Comparison of ENCODE assay signal across 18 cellular contexts in genomic region chr12:131578828-131579227, GRCh38.
"Had no signal": no experiment of that assay in that cellular context is flagged by ENCODE, and none has a peak within 500 bp of the region (broad histone marks: within the 10 kb centered on the region; RNA-seq: fewer than 3 reads in every experiment).

No MANE protein-coding gene starts in this region.

- H3K4me3 Mint-ChIP-seq: dendritic cell treated with granulocyte-macrophage colony-stimulating factor and Interleukin-4, amounts not matched to agents 40 ng/mL and 50 ng/mL, for 4 days; effector memory CD8-positive, alpha-beta T cell; endodermal cell; mesothelial cell of epicardium had no signal

- ATAC-seq: effector memory CD8-positive, alpha-beta T cell; foreskin keratinocyte; gastroesophageal sphincter; heart right ventricle; left cardiac atrium; left lung; left ventricle myocardium superior; lower lobe of right lung; mucosa of descending colon had no signal

- DNase-seq: colonic mucosa; cortex of kidney; effector CD8-positive, alpha-beta T cell; effector memory CD8-positive, alpha-beta T cell; endodermal cell; erythroblast; foreskin keratinocyte; heart right ventricle; hippocampal formation; left cardiac atrium; left lung; left ventricle myocardium superior; mesenchymal stem cell; mucosa of descending colon had no signal

- H3K36me3 Mint-ChIP-seq: mesothelial cell of epicardium had no signal

- H3K27ac Mint-ChIP-seq: dendritic cell treated with granulocyte-macrophage colony-stimulating factor and Interleukin-4, amounts not matched to agents 40 ng/mL and 50 ng/mL, for 4 days; effector memory CD8-positive, alpha-beta T cell; endodermal cell; mesothelial cell of epicardium had no signal

- H3K9me3 Mint-ChIP-seq: effector memory CD8-positive, alpha-beta T cell; mesothelial cell of epicardium had no signal
